22 cellular contexts compared by ENCODE assay signal in genomic region chr18:42412281-42412680, GRCh38.
"Had no signal": no experiment of that assay in that cellular context is flagged by ENCODE, and none has a peak within 500 bp of the region (broad histone marks: within the 10 kb centered on the region; RNA-seq: fewer than 3 reads in every experiment).

No MANE protein-coding gene starts in this region.

- H3K27ac Mint-ChIP-seq: activated CD4-positive, alpha-beta T cell treated with anti-CD3 and anti-CD28 coated beads, Interleukin-2, amount 10 ng/mL, durations not matched to agents 7 days and 5 days; activated CD8-positive, alpha-beta T cell treated with anti-CD3 and anti-CD28 coated beads, Interleukin-2, amount 10 ng/mL, durations not matched to agents 7 days and 5 days; activated naive CD4-positive, alpha-beta T cell treated with anti-CD3 and anti-CD28 coated beads for 36 hours; activated naive CD8-positive, alpha-beta T cell treated with anti-CD3 and anti-CD28 coated beads, Interleukin-2, amount 50 U/mL, for 24 hours; activated T-cell treated with anti-CD3 and anti-CD28 coated beads, Interleukin-2, amount 50 U/mL, for 24 hours; activated T-helper 2 cell treated with anti-CD3 and anti-CD28 coated beads, Interferon-gamma antibody, Interleukin-2, Interleukin-4, amounts not matched to agents 10 μg/mL and 5 μg/mL and 100 μg/mL, durations not matched to agents 14 hours and 24 hours and 36 hours had no signal

- H3K9me3 ChIP-seq: lower lobe of right lung, tibial artery had no signal

- H3K27me3 Mint-ChIP-seq: activated CD4-positive, alpha-beta T cell treated with anti-CD3 and anti-CD28 coated beads, Interleukin-2, amount 10 ng/mL, durations not matched to agents 7 days and 5 days; activated naive CD8-positive, alpha-beta T cell treated with anti-CD3 and anti-CD28 coated beads, Interleukin-2, amount 50 U/mL, for 24 hours; activated T-cell treated with anti-CD3 and anti-CD28 coated beads, Interleukin-2, amount 50 U/mL, for 24 hours had no signal

- DNase-seq: activated CD4-positive, alpha-beta T cell treated with anti-CD3 and anti-CD28 coated beads, Interleukin-2, amount 10 ng/mL, durations not matched to agents 7 days and 5 days; activated CD4-positive, CD25-positive, alpha-beta regulatory T cell; activated CD8-positive, alpha-beta T cell treated with anti-CD3 and anti-CD28 coated beads, Interleukin-2, amount 10 ng/mL, durations not matched to agents 7 days and 5 days; activated naive CD4-positive, alpha-beta T cell treated with anti-CD3 and anti-CD28 coated beads for 36 hours; activated naive CD8-positive, alpha-beta T cell treated with anti-CD3 and anti-CD28 coated beads, Interleukin-2, amount 50 U/mL, for 24 hours; activated T-cell treated with anti-CD3 and anti-CD28 coated beads, Interleukin-2, amount 50 U/mL, for 24 hours; anterior cingulate cortex; cerebellar nuclear complex; cortex of kidney; glutamatergic neuron; hippocampal formation; lower lobe of right lung; midbrain; occipital lobe; posterior cingulate gyrus; stimulated activated CD4-positive, alpha-beta T cell treated with anti-CD3 and anti-CD28 coated beads, Interleukin-2, amount 100 ng/mL, for 24 hours; stimulated activated naive CD4-positive, alpha-beta T cell treated with Interleukin-2 at 50 U/mL for 16 hours; substantia nigra; T1000; tibial artery had no signal

- H3K4me3 Mint-ChIP-seq: activated CD4-positive, alpha-beta T cell treated with anti-CD3 and anti-CD28 coated beads, Interleukin-2, amount 10 ng/mL, durations not matched to agents 7 days and 5 days; activated CD8-positive, alpha-beta T cell treated with anti-CD3 and anti-CD28 coated beads, Interleukin-2, amount 10 ng/mL, durations not matched to agents 7 days and 5 days; activated naive CD4-positive, alpha-beta T cell treated with anti-CD3 and anti-CD28 coated beads for 36 hours; activated naive CD8-positive, alpha-beta T cell treated with anti-CD3 and anti-CD28 coated beads, Interleukin-2, amount 50 U/mL, for 24 hours; activated T-cell treated with anti-CD3 and anti-CD28 coated beads, Interleukin-2, amount 50 U/mL, for 24 hours had no signal

- H3K4me1 Mint-ChIP-seq: activated CD4-positive, alpha-beta T cell treated with anti-CD3 and anti-CD28 coated beads, Interleukin-2, amount 10 ng/mL, durations not matched to agents 7 days and 5 days; activated naive CD8-positive, alpha-beta T cell treated with anti-CD3 and anti-CD28 coated beads, Interleukin-2, amount 50 U/mL, for 24 hours had no signal

- H3K36me3 ChIP-seq: breast epithelium, lower lobe of right lung, tibial artery had no signal

- H3K4me1 ChIP-seq: breast epithelium, lower lobe of right lung, tibial artery had no signal

- ATAC-seq: activated CD8-positive, alpha-beta T cell treated with anti-CD3 and anti-CD28 coated beads, Interleukin-2, amount 10 ng/mL, durations not matched to agents 7 days and 5 days; activated naive CD8-positive, alpha-beta T cell treated with anti-CD3 and anti-CD28 coated beads, Interleukin-2, amount 50 U/mL, for 24 hours; lower lobe of right lung had no signal

- H3K4me3 ChIP-seq: breast epithelium, lower lobe of right lung, tibial artery had no signal

- H3K27ac ChIP-seq: breast epithelium, lower lobe of right lung, tibial artery had no signal

- H3K27me3 ChIP-seq: breast epithelium, tibial artery had no signal
